ENCODE assay signal across 7 cellular contexts in the genomic region with DNA sequence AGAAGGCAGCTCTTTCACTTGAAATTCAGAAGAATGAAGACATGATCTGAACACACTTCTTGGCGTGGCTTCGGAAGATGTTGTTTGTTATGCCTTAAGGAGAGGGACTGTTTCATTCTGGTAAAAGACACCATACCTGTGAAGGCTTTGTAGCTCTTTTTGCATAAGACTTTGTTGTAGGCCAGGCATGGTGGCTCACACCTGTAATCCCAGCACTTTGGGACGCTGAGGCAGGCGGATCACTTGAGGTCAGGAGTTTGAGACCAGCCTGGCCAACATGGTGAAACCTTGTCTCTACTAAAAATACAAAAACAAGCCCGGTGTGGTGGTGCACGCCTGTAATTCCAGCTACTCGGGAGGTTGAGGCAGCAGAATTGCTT.
DNase-seq lines count a peak whose midpoint lies in the region; ATAC-seq and TF ChIP-seq lines count a peak whose summit lies in the region.
"Not testable (repeated sequence)": the region's sequence is repeated elsewhere in the genome, so short reads cannot be mapped to it uniquely, and the experiment has no call there.

No MANE protein-coding gene starts in this region.

- not testable (repeated sequence) for DNase-seq in GM23248; SJSA1 (ENCODE audit: low read depth in 1 of 2, low spot score in 2 of 2); activated CD8-positive, alpha-beta memory T cell treated with anti-CD3 and anti-CD28 coated beads, Interleukin-2, amount 10 ng/mL, durations not matched to agents 7 days and 5 days; central memory CD8-positive, alpha-beta T cell (ENCODE audit: low spot score in 2 of 2); immature natural killer cell; nephron progenitor cell; spleen

- H3K9ac ChIP-seq in GM23248, result not testable (repeated sequence)

- in situ Hi-C loops in GM23248 (cut with MboI), result not testable (repeated sequence)

- not testable (repeated sequence) for H3K27me3 ChIP-seq in GM23248 (replicated peaks; ENCODE audit: insufficient read depth); SJSA1 (replicated peaks); spleen (replicated peaks in 1 of 7)

- H3K4me2 ChIP-seq in GM23248 (ENCODE audit: unreplicated experiment), result not testable (repeated sequence)

- not testable (repeated sequence) for H3K9me3 ChIP-seq in GM23248 (ENCODE audit: low read depth); SJSA1 (replicated peaks); spleen

- not testable (repeated sequence) for TF ChIP-seq POLR2A in spleen (IDR thresholded peaks at IDR 0.05)

- CTCF ChIA-PET in activated CD8-positive, alpha-beta memory T cell treated with anti-CD3 and anti-CD28 coated beads, Interleukin-2, amount 10 ng/mL, durations not matched to agents 7 days and 5 days (lab: Charles Lee), result not testable (repeated sequence)

- H3F3A ChIP-seq in GM23248 (ENCODE audit: insufficient read depth), result not testable (repeated sequence)

- ATAC-seq in activated CD8-positive, alpha-beta memory T cell treated with anti-CD3 and anti-CD28 coated beads, Interleukin-2, amount 10 ng/mL, durations not matched to agents 7 days and 5 days; central memory CD8-positive, alpha-beta T cell (replicated peaks; ENCODE audit: extremely low read depth, poor library complexity, severe bottlenecking): not testable (repeated sequence)

- not testable (repeated sequence) for H4K20me1 ChIP-seq in GM23248 (ENCODE audit: insufficient read depth)

- not testable (repeated sequence) for TF ChIP-seq CTCF in nephron progenitor cell (IDR thresholded peaks at IDR 0.05); spleen (IDR thresholded peaks at IDR 0.05 in 8 of 11, conservative IDR thresholded peaks at IDR 0.05 in 3 of 11)

- H2AFZ ChIP-seq in GM23248, result peak overlapping the region; percentile 74; the same call in 1 of the 2 replicates

- intact Hi-C loops in spleen (cut with DNase I; ENCODE audit: low total_unique reads), result not testable (repeated sequence)

- H3K36me3 Mint-ChIP-seq in activated CD8-positive, alpha-beta memory T cell treated with anti-CD3 and anti-CD28 coated beads, Interleukin-2, amount 10 ng/mL, durations not matched to agents 7 days and 5 days; central memory CD8-positive, alpha-beta T cell (ENCODE audit: insufficient read depth); immature natural killer cell; nephron progenitor cell (ENCODE audit: low read depth): not testable (repeated sequence)

- H3K27ac ChIP-seq in GM23248, result peak overlapping the region; percentile 29
- peak overlapping the region; percentile 97 for H3K27ac ChIP-seq in SJSA1
- peak overlapping the region in 5 of 8 donors; percentile 18 to 41 (median 25) for H3K27ac ChIP-seq in spleen

- H3K9me2 ChIP-seq in GM23248 (ENCODE audit: insufficient read depth), result not testable (repeated sequence)

- peak overlapping the region; percentile 29 for H3K27ac Mint-ChIP-seq in activated CD8-positive, alpha-beta memory T cell treated with anti-CD3 and anti-CD28 coated beads, Interleukin-2, amount 10 ng/mL, durations not matched to agents 7 days and 5 days
- H3K27ac Mint-ChIP-seq in central memory CD8-positive, alpha-beta T cell (ENCODE audit: low read depth), result peak overlapping the region; percentile 88
- H3K27ac Mint-ChIP-seq in immature natural killer cell (peak overlapping the region; percentile 81 to 92 (median 90)), nephron progenitor cell (peak overlapping the region; percentile 99)

- WGBS in GM23248 (ENCODE audit: low coverage in 1 of 2, low lambda C conversion rate in 2 of 2, missing lambda C conversion rate in 2 of 2), 2 experiments, result 93 to 97% methylated on average over 7 of the region's 7 CpGs
- WGBS in spleen, 5 donors, result 88 to 96% (median 94%) methylated on average over 7 of the region's 7 CpGs

- not testable (repeated sequence) for H3K4me3 ChIP-seq in GM23248, spleen
- H3K4me3 ChIP-seq in SJSA1, result peak overlapping the region; percentile 5; the same call in 1 of the 2 replicates

- H3K4me1 ChIP-seq in GM23248 (ENCODE audit: insufficient read depth) (peaks cover 18% of the 10 kb centered on the region), SJSA1 (replicated peaks) (peaks cover 32% of the 10 kb centered on the region), spleen (peaks cover 0 to 21% (median 9%) of the 10 kb centered on the region in 6 donors)

- H3K79me2 ChIP-seq in GM23248 (ENCODE audit: insufficient read depth), result not testable (repeated sequence)

- peaks cover 19% of the 10 kb centered on the region for H3K4me1 Mint-ChIP-seq in activated CD8-positive, alpha-beta memory T cell treated with anti-CD3 and anti-CD28 coated beads, Interleukin-2, amount 10 ng/mL, durations not matched to agents 7 days and 5 days
- H3K4me1 Mint-ChIP-seq in central memory CD8-positive, alpha-beta T cell, result peaks cover 21% of the 10 kb centered on the region
- H3K4me1 Mint-ChIP-seq in immature natural killer cell (peaks cover 41 to 62% of the 10 kb centered on the region in 2 donors), nephron progenitor cell (peaks cover 53% of the 10 kb centered on the region)

- not testable (repeated sequence) for H3K27me3 Mint-ChIP-seq in activated CD8-positive, alpha-beta memory T cell treated with anti-CD3 and anti-CD28 coated beads, Interleukin-2, amount 10 ng/mL, durations not matched to agents 7 days and 5 days; central memory CD8-positive, alpha-beta T cell; immature natural killer cell (ENCODE audit: low read depth in 3 of 3); nephron progenitor cell (ENCODE audit: low read depth, poor library complexity)

- not testable (repeated sequence) for H3K9me3 Mint-ChIP-seq in activated CD8-positive, alpha-beta memory T cell treated with anti-CD3 and anti-CD28 coated beads, Interleukin-2, amount 10 ng/mL, durations not matched to agents 7 days and 5 days (ENCODE audit: low read depth); central memory CD8-positive, alpha-beta T cell; immature natural killer cell; nephron progenitor cell

- H3K4me3 Mint-ChIP-seq in activated CD8-positive, alpha-beta memory T cell treated with anti-CD3 and anti-CD28 coated beads, Interleukin-2, amount 10 ng/mL, durations not matched to agents 7 days and 5 days; central memory CD8-positive, alpha-beta T cell: not testable (repeated sequence)
- H3K4me3 Mint-ChIP-seq in immature natural killer cell (peak overlapping the region in 4 of 5 donors; percentile 66 to 78 (median 75)), nephron progenitor cell (peak overlapping the region; percentile 33)

- not testable (repeated sequence) for H3K36me3 ChIP-seq in GM23248 (ENCODE audit: low read depth); SJSA1; spleen

Comparison
In these comparisons a context has a peak if more than half of its experiments do, and no peak if none do; other contexts are left out.
1. H3K27ac ChIP-seq: peak in every context shown above with its lines; median percentile 97 in SJSA1; 29 in GM23248; 25 in spleen.
2. H3K27ac Mint-ChIP-seq: peak in every context shown above with its lines; median percentile 99 in nephron progenitor cell; 90 in immature natural killer cell; 88 in central memory CD8-positive, alpha-beta T cell; 29 in activated CD8-positive, alpha-beta memory T cell treated with anti-CD3 and anti-CD28 coated beads, Interleukin-2, amount 10 ng/mL, durations not matched to agents 7 days and 5 days.